Comparison of ENCODE assay signal across 21 cellular contexts in genomic region chr4:140066031-140066930, GRCh38.
DNase-seq lines count a peak whose midpoint lies in the region; ATAC-seq and TF ChIP-seq lines count a peak whose summit lies in the region.
"Had no signal": no experiment of that assay in that cellular context is flagged by ENCODE, and none has a peak within 500 bp of the region (broad histone marks: within the 10 kb centered on the region; RNA-seq: fewer than 3 reads in every experiment).

No MANE protein-coding gene starts in this region.

- peaks cover 28% of the 10 kb centered on the region for H3K4me1 Mint-ChIP-seq in Calu3 (ENCODE audit: low read depth, unreplicated experiment)

- WGBS in body of pancreas, 2 donors: 37 to 45% methylated on average over 3 of the region's 3 CpGs

- no peak for TF ChIP-seq POLR2A in body of pancreas (IDR thresholded peaks at IDR 0.05)

- H3K27me3 ChIP-seq in body of pancreas (no peaks in the 10 kb centered on the region), subcutaneous abdominal adipose tissue (ENCODE audit: control insufficient read depth in 5 of 5, insufficient read depth in 4 of 5, low read length in 5 of 5) (no peaks in the 10 kb centered on the region)
- H3K27me3 ChIP-seq: BLaER1 had no signal

- H3K36me3 ChIP-seq in body of pancreas (replicated peaks in 1 of 2; ENCODE audit: insufficient read depth in 1 of 2, low read depth in 2 of 2) (no peaks in the 10 kb centered on the region), subcutaneous abdominal adipose tissue (ENCODE audit: control insufficient read depth in 5 of 5, insufficient read depth in 5 of 5, low read length in 5 of 5) (no peaks in the 10 kb centered on the region)
- H3K36me3 ChIP-seq: BLaER1 had no signal

- BruUV-seq in Calu3 (replicated peaks; lab: Mats Ljungman, UMichigan): no TSS peak

- H3K27ac Mint-ChIP-seq in Calu3 (ENCODE audit: unreplicated experiment): no peak overlapping the region
- H3K27ac Mint-ChIP-seq: CD4-positive, alpha-beta memory T cell; HFFc6 had no signal

- no peaks in the 10 kb centered on the region for H3K36me3 Mint-ChIP-seq in Calu3 (ENCODE audit: insufficient read depth, unreplicated experiment)
- H3K36me3 Mint-ChIP-seq: CD4-positive, alpha-beta memory T cell had no signal

- in situ Hi-C loops in G401 (cut with HindIII; ENCODE audit: low sequenced_read_pairs): no loop called here

- CTCF ChIA-PET in Calu3 (lab: Charles Lee): no interaction called here

- TF ChIP-seq CTCF in body of pancreas (IDR thresholded peaks at IDR 0.05) (no peak), Calu3 (IDR thresholded peaks at IDR 0.05; ENCODE audit: unreplicated experiment) (no peak)

- DNase-seq in G401 (ENCODE audit: low spot score): peak; percentile 55
- DNase-seq in body of pancreas: no peak
- peak; percentile 38 to 55 for DNase-seq in lung microvascular endothelial cell (ENCODE audit: low read depth in 2 of 2)
- DNase-seq in OCI-M2 (lab: John Stamatoyannopoulos, UW; ENCODE audit: unreplicated experiment): no peak
- DNase-seq in SW 1271 (lab: John Stamatoyannopoulos, UW): no peak
- no peak for DNase-seq in Calu3
- DNase-seq: CD4-positive, alpha-beta memory T cell; DMS53; EL; HFFc6; Karpas-422; NCI-H1417 treated with DMSO at 0.1 percent for 48 hours; NCI-H1930; NCI-H226; NCI-H524; NCI-H82; PC-3; SIG-M5 had no signal

- H3K27ac ChIP-seq in body of pancreas (peak overlapping the region in 1 of 4 donors; percentile 43), subcutaneous abdominal adipose tissue (ENCODE audit: low read depth, low read length) (peak overlapping the region; percentile 45)
- H3K27ac ChIP-seq: BLaER1, RWPE1 had no signal

- H3K9me3 ChIP-seq in body of pancreas (no peaks in the 10 kb centered on the region), subcutaneous abdominal adipose tissue (ENCODE audit: control insufficient read depth in 5 of 5, low read length in 5 of 5) (no peaks in the 10 kb centered on the region)
- H3K9me3 ChIP-seq: BLaER1 had no signal

- H3K9ac ChIP-seq in subcutaneous abdominal adipose tissue (ENCODE audit: low read length in 5 of 5): no peak overlapping the region
- H3K9ac ChIP-seq: BLaER1 had no signal

- no peak overlapping the region for H3K4me3 Mint-ChIP-seq in Calu3 (ENCODE audit: low read depth, unreplicated experiment)
- H3K4me3 Mint-ChIP-seq: CD4-positive, alpha-beta memory T cell; HFFc6 had no signal

- intact Hi-C loops in body of pancreas (cut with DNase I): no loop called here
- intact Hi-C loops in Calu3 (cut with micrococcal nuclease; ENCODE audit: unreplicated experiment): no loop called here

- H3K4me1 ChIP-seq in body of pancreas: peaks cover 28% of the 10 kb centered on the region
- H3K4me1 ChIP-seq in subcutaneous abdominal adipose tissue (ENCODE audit: control insufficient read depth in 5 of 5, insufficient read depth in 5 of 5, low read length in 5 of 5): peaks cover 0 to 43% (median 26%) of the 10 kb centered on the region in 5 donors

- H3K9me3 Mint-ChIP-seq in Calu3 (ENCODE audit: low read depth, unreplicated experiment): no peaks in the 10 kb centered on the region
- H3K9me3 Mint-ChIP-seq: CD4-positive, alpha-beta memory T cell; HFFc6 had no signal

- peak; percentile 33 for ATAC-seq in body of pancreas
- ATAC-seq: PC-3 had no signal

- no peak overlapping the region for H3K4me3 ChIP-seq in body of pancreas
- H3K4me3 ChIP-seq in subcutaneous abdominal adipose tissue (ENCODE audit: low read depth in 1 of 5, low read length in 5 of 5): no peak overlapping the region
- H3K4me3 ChIP-seq: BLaER1 had no signal

- no peaks in the 10 kb centered on the region for H3K27me3 Mint-ChIP-seq in Calu3 (ENCODE audit: unreplicated experiment)

Comparison
In these comparisons a context has a peak if more than half of its experiments do, and no peak if none do; other contexts are left out.
1. DNase-seq: peak in G401 (single experiment) and lung microvascular endothelial cell (2 of 2); none in body of pancreas (0 of 4), OCI-M2 (single experiment), SW 1271 (0 of 2) and Calu3 (single experiment).